ENCODE assay signal across 9 cellular contexts in the genomic region with DNA sequence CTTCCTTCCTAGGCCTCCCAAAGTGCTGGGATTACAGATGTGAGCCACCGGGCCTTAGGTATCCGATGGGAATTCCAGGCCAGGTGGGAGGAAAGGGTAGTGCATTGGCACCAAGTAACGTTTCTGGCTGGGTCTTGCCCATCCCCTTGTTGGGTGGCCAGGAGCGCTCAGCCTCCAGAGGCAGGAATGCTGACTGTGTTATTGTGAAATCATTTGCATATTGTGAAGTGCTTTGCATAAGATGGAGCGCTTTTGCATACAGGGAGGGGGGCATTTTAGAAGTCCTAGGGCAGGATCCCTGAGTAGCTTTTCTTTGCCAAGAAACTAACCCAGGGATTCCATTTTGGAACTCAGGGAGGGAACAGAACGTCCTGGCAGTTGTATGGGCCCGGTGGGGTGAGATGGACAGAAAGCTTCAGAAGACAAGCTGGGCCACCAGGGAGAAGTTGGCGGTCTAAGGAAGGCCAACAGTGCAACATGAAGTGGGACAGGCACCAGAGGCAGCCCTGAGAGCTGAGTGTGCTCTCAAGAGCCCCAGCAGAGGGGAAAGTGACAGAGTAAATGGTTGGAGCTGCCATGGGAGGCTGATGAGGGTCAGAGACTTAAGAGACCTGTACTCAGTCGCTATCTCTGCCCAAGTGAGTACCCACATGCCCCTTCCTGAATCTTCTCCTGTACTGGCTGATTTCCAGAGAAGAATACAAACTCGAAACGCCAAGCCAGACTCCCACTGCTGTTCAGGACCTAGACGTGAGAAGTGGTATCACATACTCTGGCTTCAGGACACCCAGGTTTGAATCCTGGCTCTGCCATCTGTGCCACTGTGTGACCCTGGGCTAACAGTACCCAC. TPM values are rescaled to one million over a fixed set of nuclear protein-coding genes. Genes with fewer than 3 reads are reported as not detected.
DNase-seq lines count a peak whose midpoint lies in the region; ATAC-seq, FAIRE-seq and TF ChIP-seq lines count a peak whose summit lies in the region.
"Had no signal": no experiment of that assay in that cellular context is flagged by ENCODE, and none has a peak within 500 bp of the region (broad histone marks: within the 10 kb centered on the region; RNA-seq: fewer than 3 reads in every experiment).

No MANE protein-coding gene starts in this region.

- H2AFZ ChIP-seq in Loucy (ENCODE audit: low read length): peak overlapping the region; percentile 2; the same call in 1 of the 2 replicates

- peak overlapping the region; percentile 84 for H3K9ac ChIP-seq in Loucy (ENCODE audit: low read depth, low read length, poor library complexity, severe bottlenecking)

- H3K4me2 ChIP-seq in Loucy (ENCODE audit: low read depth, low read length, poor library complexity, severe bottlenecking): peak overlapping the region; percentile 94

- H3K27me3 ChIP-seq in Loucy (ENCODE audit: insufficient read depth, low read length, poor library complexity, severe bottlenecking) (no peaks in the 10 kb centered on the region), bronchial epithelial cell (ENCODE audit: control insufficient read depth, insufficient read depth, low read length) (no peaks in the 10 kb centered on the region), mononuclear cell (ENCODE audit: insufficient read depth, low read length) (no peaks in the 10 kb centered on the region)

- H3K9me2 ChIP-seq in Loucy (replicated peaks; ENCODE audit: low read depth, low read length): no peaks in the 10 kb centered on the region

- H3K9me3 ChIP-seq in Loucy (ENCODE audit: insufficient read depth, low read depth, low read length) (no peaks in the 10 kb centered on the region), mononuclear cell (ENCODE audit: low read depth, low read length) (no peaks in the 10 kb centered on the region)

- TF ChIP-seq CTCF in AG09319 (IDR thresholded peaks at IDR 0.05; ENCODE audit: low read depth, low read length) (0 out of 2 replicates have a peak, but pooled peaks have one; percentile 1), Loucy (conservative IDR thresholded peaks at IDR 0.05; ENCODE audit: low read length) (no peak), bronchial epithelial cell (IDR thresholded peaks at IDR 0.05; ENCODE audit: insufficient read depth, low read length, severe bottlenecking) (no peak)

- H3K4me3 ChIP-seq in Loucy (ENCODE audit: low read length, poor library complexity, severe bottlenecking) (peak overlapping the region; percentile 73), bronchial epithelial cell (ENCODE audit: low read depth, low read length) (peak overlapping the region; percentile 64), mononuclear cell (ENCODE audit: low read length) (peak overlapping the region; percentile 58)

- peaks cover 14% of the 10 kb centered on the region; the same call in 1 of the 2 replicates for H3K79me2 ChIP-seq in Loucy (ENCODE audit: insufficient read depth, low read length)

- DNase-seq in AG09319 (ENCODE audit: extremely low read depth, low read depth) (no peak), bronchial epithelial cell (ENCODE audit: low read depth) (no peak), NCI-H2107 (lab: John Stamatoyannopoulos, UW) (no peak), NCI-H2227 (lab: John Stamatoyannopoulos, UW; ENCODE audit: unreplicated experiment) (no peak)
- no peak for DNase-seq in stimulated activated CD4-positive, alpha-beta T cell treated with anti-CD3 and anti-CD28 coated beads, Interleukin-4, amount 100 ng/mL, for 24 hours

- ATAC-seq in GM19023 (IDR thresholded peaks at IDR 0.05; ENCODE audit: unreplicated experiment): no peak

- no peaks in the 10 kb centered on the region for H4K20me1 ChIP-seq in Loucy (ENCODE audit: insufficient read depth, low read length, poor library complexity, severe bottlenecking)

- H3F3A ChIP-seq in Loucy (ENCODE audit: low read depth): no peaks in the 10 kb centered on the region

- H3K4me1 ChIP-seq in Loucy (ENCODE audit: insufficient read depth, low read length, poor library complexity, severe bottlenecking) (peaks cover 33% of the 10 kb centered on the region), mononuclear cell (ENCODE audit: insufficient read depth, low read length) (peaks cover 42% of the 10 kb centered on the region)

- FAIRE-seq in bronchial epithelial cell (lab: Jason Lieb, UNC): no peak

- no peaks in the 10 kb centered on the region for H3K36me3 ChIP-seq in Loucy (ENCODE audit: insufficient read depth, low read length)
- peaks cover 13% of the 10 kb centered on the region for H3K36me3 ChIP-seq in bronchial epithelial cell (ENCODE audit: control insufficient read depth, insufficient read depth, low read length)

RNA-seq across cellular contexts. Expression of a gene that starts 1.3 kb away (rescaled TPM):
- total RNA-seq in bronchial epithelial cell (12.3 and 18.2 TPM in 2 replicates), mononuclear cell (13.4 TPM)

RNA-seq across cellular contexts. Expression of a gene that starts 19.1 kb away (rescaled TPM):
- total RNA-seq in bronchial epithelial cell (141 and 143 TPM in 2 replicates), mononuclear cell (48.7 TPM)

RNA-seq across cellular contexts. Expression of a gene that starts 28.8 kb away (rescaled TPM):
- not detected in 2 replicates for total RNA-seq in bronchial epithelial cell
- 202 TPM for total RNA-seq in mononuclear cell
- total RNA-seq: lung microvascular endothelial cell had no signal

RNA-seq across cellular contexts. Expression of a gene that starts 41.8 kb away (rescaled TPM):
- 0.26 and 0.64 TPM in 2 replicates for total RNA-seq in bronchial epithelial cell
- total RNA-seq in mononuclear cell: 0.42 TPM

RNA-seq across cellular contexts. Expression of a gene that starts 54.6 kb away (rescaled TPM):
- total RNA-seq in bronchial epithelial cell: under 0.01 TPM in 1 of 2 replicates, not detected in the other
- 0.21 TPM for total RNA-seq in mononuclear cell
- total RNA-seq: lung microvascular endothelial cell had no signal

Comparison
In these comparisons a context has a peak if more than half of its experiments do, and no peak if none do; other contexts are left out.
1. RNA of a gene that starts 28.8 kb away (total RNA-seq): 202 TPM in mononuclear cell (single experiment); not detected in bronchial epithelial cell; every median in the first group is over 100 times any median in the second.
2. Peak in every context shown above with its lines, with median percentiles within 50 percentile points of each other: H3K4me3 ChIP-seq.